Comparison of ENCODE assay signal across 8 cellular contexts in genomic region chr9:25678147-25678666, GRCh38. TPM values are rescaled to one million over a fixed set of nuclear protein-coding genes. Genes with fewer than 3 reads are reported as not detected.
A peak's percentile ranks its signal among the peaks of the same experiment; 100 is the strongest.
DNase-seq lines count a peak whose midpoint lies in the region; ATAC-seq and TF ChIP-seq lines count a peak whose summit lies in the region.

TSS of gene TUSC1 (minus strand) at chr9:25678444. CDS start at chr9:25678312, 132 bp downstream.

- H2AFZ ChIP-seq in OCI-LY7 (ENCODE audit: low read length), result no peak within 1 kb of the TSS

- TF ChIP-seq CTCF in OCI-LY7 (conservative IDR thresholded peaks at IDR 0.05; ENCODE audit: low read length), result no peak

- no peak within 1 kb of the TSS for H3K27ac ChIP-seq in OCI-LY7 (ENCODE audit: low read depth, low read length, poor library complexity, severe bottlenecking)

- no peak within 1 kb of the TSS for H3K4me3 ChIP-seq in OCI-LY7 (ENCODE audit: low read depth, low read length, poor library complexity, severe bottlenecking)

- no peaks in the 10 kb centered on the region for H4K20me1 ChIP-seq in OCI-LY7 (ENCODE audit: insufficient read depth, low read length)

- intact Hi-C loops in Right ventricle myocardium superior (cut with DNase I) (no loop called here), OCI-LY7 (cut with micrococcal nuclease; ENCODE audit: unreplicated experiment) (no loop called here)

- no peaks in the 10 kb centered on the region for H3K79me2 ChIP-seq in OCI-LY7 (ENCODE audit: insufficient read depth, low read depth, low read length)

- H3K9me2 ChIP-seq in OCI-LY7 (ENCODE audit: insufficient read depth, low read length), result no peaks in the 10 kb centered on the region

- no peak within 1 kb of the TSS for H3K4me2 ChIP-seq in OCI-LY7 (ENCODE audit: low read length)

- no peaks in the 10 kb centered on the region for H3K36me3 ChIP-seq in OCI-LY7 (ENCODE audit: insufficient read depth, low read length)

- no TSS peak for BruUV-seq in OCI-LY7 (replicated peaks; lab: Mats Ljungman, UMichigan)

- CTCF ChIA-PET in OCI-LY7 (lab: Charles Lee; ENCODE audit: unreplicated experiment), result no interaction called here

- H3K9me3 ChIP-seq in OCI-LY7 (ENCODE audit: low read length), result no peaks in the 10 kb centered on the region

- ATAC-seq in HG02588 (IDR thresholded peaks at IDR 0.05; ENCODE audit: unreplicated experiment), result peak; percentile 73
- peak; percentile 90 for ATAC-seq in Right ventricle myocardium superior (ENCODE audit: poor library complexity)
- ATAC-seq in HG02885 (IDR thresholded peaks at IDR 0.05; ENCODE audit: poor library complexity, unreplicated experiment), result no peak

- POLR2A ChIA-PET in OCI-LY7 (lab: Charles Lee), result no interaction called here

- H3K4me1 ChIP-seq in OCI-LY7 (ENCODE audit: insufficient read depth, low read length, poor library complexity, severe bottlenecking), result no peaks in the 10 kb centered on the region

- DNase-seq in EH (ENCODE audit: low read depth), result peak; percentile 89
- peak; percentile 54 for DNase-seq in NCI-H2227 (lab: John Stamatoyannopoulos, UW; ENCODE audit: unreplicated experiment)
- peak; percentile 48 for DNase-seq in amniotic stem cell (lab: John Stamatoyannopoulos, UW)
- peak; percentile 91 for DNase-seq in Right ventricle myocardium superior
- DNase-seq in occipital lobe (lab: John Stamatoyannopoulos, UW), result peak; percentile 78
- no peak for DNase-seq in OCI-LY7 (ENCODE audit: low spot score)

RNA-seq across cellular contexts. Expression of gene TUSC1, which starts in this region (rescaled TPM):
- total RNA-seq in Right ventricle myocardium superior (12.0 TPM), occipital lobe (10.5 TPM), OCI-LY7 (2022) (not detected in 2 replicates)
- total RNA-seq in OCI-LY7 (2014; rRNA removed; shearing (Covaris generic)), result not detected in 2 replicates

Comparison
In these comparisons a context has a peak if more than half of its experiments do, and no peak if none do; other contexts are left out.
1. RNA of gene TUSC1 (total RNA-seq): 12.0 TPM in Right ventricle myocardium superior (single experiment) and 10.5 TPM in occipital lobe (single experiment); not detected in OCI-LY7; every median in the first group is over 10 times any median in the second.